In genomic region chr1:92709738-92710137, GRCh38 we compare ENCODE assay signal across 15 cellular contexts.
DNase-seq lines count a peak whose midpoint lies in the region; ATAC-seq and TF ChIP-seq lines count a peak whose summit lies in the region.
"Had no signal": no experiment of that assay in that cellular context is flagged by ENCODE, and none has a peak within 500 bp of the region (broad histone marks: within the 10 kb centered on the region; RNA-seq: fewer than 3 reads in every experiment).

No MANE protein-coding gene starts in this region.

- no peak overlapping the region for H3K4me3 Mint-ChIP-seq in naive thymus-derived CD8-positive, alpha-beta T cell
- H3K4me3 Mint-ChIP-seq: natural killer cell treated with Interleukin-12 subunit alpha and Interleukin-12 subunit beta and Interleukin-15 and Interleukin-18, amount 100 ng/mL, for 72 hours had no signal

- no peak for TF ChIP-seq EP300 in tibial nerve (IDR thresholded peaks at IDR 0.05)

- TF ChIP-seq CTCF in tibial nerve (IDR thresholded peaks at IDR 0.05) = no peak

- H3K27me3 Mint-ChIP-seq in naive thymus-derived CD8-positive, alpha-beta T cell = peaks cover 0 to 4% (median 0%) of the 10 kb centered on the region in 5 donors

- peak; percentile 8 for DNase-seq in stimulated activated CD4-positive, alpha-beta T cell treated with anti-CD3 and anti-CD28 coated beads, Interleukin-15, amount 100 ng/mL, for 24 hours
- no peak for DNase-seq in stimulated activated CD4-positive, alpha-beta T cell treated with anti-CD3 and anti-CD28 coated beads, Interleukin-4, amount 100 ng/mL, for 24 hours
- DNase-seq in SJSA1 (ENCODE audit: low read depth in 1 of 2, low spot score in 2 of 2) (peak; percentile 11 to 45), glomerular visceral epithelial cell (ENCODE audit: extremely low spot score) (peak; percentile 20), activated gamma-delta T cell treated with Interleukin-2 at 50 U/mL for 16 hours (no peak), mucosa of gallbladder (ENCODE audit: low spot score) (no peak), tibial nerve (ENCODE audit: low spot score in 2 of 2) (no peak)
- no peak for DNase-seq in naive thymus-derived CD8-positive, alpha-beta T cell
- DNase-seq: C1 segment of cervical spinal cord, heart right ventricle, NCI-H187 treated with DMSO at 0.1 percent for 48 hours, SK-N-SH, stomach had no signal

- ATAC-seq in naive thymus-derived CD8-positive, alpha-beta T cell = no peak
- ATAC-seq: heart right ventricle; natural killer cell treated with Interleukin-12 subunit alpha and Interleukin-12 subunit beta and Interleukin-15 and Interleukin-18, amount 100 ng/mL, for 72 hours had no signal

- no peak overlapping the region for H3K27ac Mint-ChIP-seq in naive thymus-derived CD8-positive, alpha-beta T cell
- H3K27ac Mint-ChIP-seq: natural killer cell treated with Interleukin-12 subunit alpha and Interleukin-12 subunit beta and Interleukin-15 and Interleukin-18, amount 100 ng/mL, for 72 hours had no signal

- H3K27me3 ChIP-seq in SJSA1 (replicated peaks) (no peaks in the 10 kb centered on the region), tibial nerve (no peaks in the 10 kb centered on the region)
- H3K27me3 ChIP-seq: ascending aorta, heart right ventricle, stomach had no signal

- no peaks in the 10 kb centered on the region for H3K9me3 Mint-ChIP-seq in naive thymus-derived CD8-positive, alpha-beta T cell
- H3K9me3 Mint-ChIP-seq: natural killer cell treated with Interleukin-12 subunit alpha and Interleukin-12 subunit beta and Interleukin-15 and Interleukin-18, amount 100 ng/mL, for 72 hours had no signal

- no peaks in the 10 kb centered on the region for H3K36me3 Mint-ChIP-seq in naive thymus-derived CD8-positive, alpha-beta T cell
- H3K36me3 Mint-ChIP-seq: natural killer cell treated with Interleukin-12 subunit alpha and Interleukin-12 subunit beta and Interleukin-15 and Interleukin-18, amount 100 ng/mL, for 72 hours had no signal

- no peaks in the 10 kb centered on the region for H3K4me1 Mint-ChIP-seq in naive thymus-derived CD8-positive, alpha-beta T cell

- H3K9me3 ChIP-seq in SJSA1 (replicated peaks) = no peaks in the 10 kb centered on the region
- H3K9me3 ChIP-seq in tibial nerve = no peaks in the 10 kb centered on the region
- H3K9me3 ChIP-seq: ascending aorta, heart right ventricle, SK-N-SH, stomach had no signal

- WGBS in tibial nerve, 2 donors = 76 to 78% methylated on average over 4 of the region's 4 CpGs

- H3K4me3 ChIP-seq in SJSA1 (no peak overlapping the region), tibial nerve (no peak overlapping the region)
- H3K4me3 ChIP-seq: ascending aorta, heart right ventricle, stomach had no signal

- POLR2A ChIA-PET in naive thymus-derived CD8-positive, alpha-beta T cell (lab: Charles Lee) = no interaction called here

- H3K27ac ChIP-seq in SJSA1 = no peak overlapping the region
- no peak overlapping the region for H3K27ac ChIP-seq in tibial nerve
- H3K27ac ChIP-seq: ascending aorta, heart right ventricle, stomach had no signal

- no peaks in the 10 kb centered on the region for H3K36me3 ChIP-seq in SJSA1
- H3K36me3 ChIP-seq in tibial nerve = no peaks in the 10 kb centered on the region
- H3K36me3 ChIP-seq: ascending aorta, heart right ventricle, stomach had no signal

- TF ChIP-seq POLR2A in tibial nerve (IDR thresholded peaks at IDR 0.05) = no peak

- H3K4me1 ChIP-seq in SJSA1 (replicated peaks) = peaks cover 6% of the 10 kb centered on the region; the same call in 1 of the 2 replicates
- H3K4me1 ChIP-seq in tibial nerve = peaks cover 0 to 12% (median 0%) of the 10 kb centered on the region in 4 donors
- H3K4me1 ChIP-seq: ascending aorta had no signal

Comparison
In these comparisons a context has a peak if more than half of its experiments do, and no peak if none do; other contexts are left out.
1. DNase-seq: peak in stimulated activated CD4-positive, alpha-beta T cell treated with anti-CD3 and anti-CD28 coated beads, Interleukin-15, amount 100 ng/mL, for 24 hours (single experiment), SJSA1 (2 of 2) and glomerular visceral epithelial cell (single experiment); none in stimulated activated CD4-positive, alpha-beta T cell treated with anti-CD3 and anti-CD28 coated beads, Interleukin-4, amount 100 ng/mL, for 24 hours (single experiment), activated gamma-delta T cell treated with Interleukin-2 at 50 U/mL for 16 hours (single experiment), mucosa of gallbladder (single experiment), tibial nerve (0 of 2) and naive thymus-derived CD8-positive, alpha-beta T cell (0 of 10).